ENCODE assay signal across 19 cellular contexts in the genomic region with DNA sequence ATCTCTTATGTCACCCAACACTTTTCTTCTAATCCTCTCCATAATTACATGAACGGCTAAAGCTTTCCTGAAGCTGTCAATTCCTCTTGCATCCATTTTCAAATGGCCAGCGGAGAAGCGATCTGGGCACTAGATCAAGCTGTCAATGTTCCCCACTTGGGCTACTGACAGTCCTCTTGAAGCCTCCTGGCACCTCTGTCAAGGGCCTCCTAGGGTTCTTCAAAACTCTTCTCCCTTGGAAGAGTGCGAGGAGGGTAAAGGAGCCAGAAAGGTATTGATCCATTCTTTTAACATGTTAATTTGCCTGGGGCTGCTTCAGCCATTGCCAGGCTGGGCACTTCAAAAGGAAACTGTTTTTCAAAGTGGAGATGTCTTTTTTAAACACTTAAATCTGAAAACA. TPM values are rescaled to one million over a fixed set of nuclear protein-coding genes. Genes with fewer than 3 reads are reported as not detected.
DNase-seq lines count a peak whose midpoint lies in the region; ATAC-seq and TF ChIP-seq lines count a peak whose summit lies in the region.
"Had no signal": no experiment of that assay in that cellular context is flagged by ENCODE, and none has a peak within 500 bp of the region (broad histone marks: within the 10 kb centered on the region; RNA-seq: fewer than 3 reads in every experiment).

No MANE protein-coding gene starts in this region.

- 73% methylated on average over 4 of the region's 4 CpGs for WGBS in mesenchymal stem cell

- no peak overlapping the region for H4K91ac ChIP-seq in mesenchymal stem cell (ENCODE audit: low read length)

- H3K4me2 ChIP-seq in OCI-LY3 (ENCODE audit: low read length) = peak overlapping the region; percentile 54
- no peak overlapping the region for H3K4me2 ChIP-seq in mesenchymal stem cell (ENCODE audit: low read length, poor library complexity, severe bottlenecking)

- H2AK5ac ChIP-seq in mesenchymal stem cell (ENCODE audit: low read length, severe bottlenecking) = peak overlapping the region; percentile 79

- peak overlapping the region; percentile 24; the same call in 1 of the 2 replicates for H3K4me3 ChIP-seq in OCI-LY3 (ENCODE audit: low read length)
- H3K4me3 ChIP-seq in mesenchymal stem cell (ENCODE audit: insufficient read depth in 1 of 2, low read depth in 1 of 2, low read length in 2 of 2) = no peak overlapping the region
- H3K4me3 ChIP-seq in Peyer's patch = no peak overlapping the region
- H3K4me3 ChIP-seq in dorsolateral prefrontal cortex = peak overlapping the region in 4 of 59 donors; percentile 7 to 33 (median 12)
- H3K4me3 ChIP-seq: adrenal gland, cardiac muscle cell, esophagus muscularis mucosa, left ventricle myocardium inferior, ovary, uterus had no signal

- no peak overlapping the region for H2BK12ac ChIP-seq in mesenchymal stem cell (ENCODE audit: low read length in 2 of 2)

- no peak overlapping the region for H3K18ac ChIP-seq in mesenchymal stem cell (ENCODE audit: low read depth in 1 of 2, low read length in 2 of 2)

- H3K14ac ChIP-seq in mesenchymal stem cell (ENCODE audit: low read length in 2 of 2) = no peak overlapping the region

- H4K8ac ChIP-seq in mesenchymal stem cell (ENCODE audit: low read length) = no peak overlapping the region

- H3K27me3 ChIP-seq in OCI-LY3 (ENCODE audit: low read depth, low read length) (no peaks in the 10 kb centered on the region), mesenchymal stem cell (ENCODE audit: control insufficient read depth in 1 of 2, insufficient read depth in 1 of 2, low read length in 2 of 2) (no peaks in the 10 kb centered on the region), Peyer's patch (no peaks in the 10 kb centered on the region), dorsolateral prefrontal cortex (no peaks in the 10 kb centered on the region)
- H3K27me3 ChIP-seq: cardiac muscle cell, esophagus muscularis mucosa, ovary, uterus had no signal

- H3K79me2 ChIP-seq in OCI-LY3 (ENCODE audit: low read length) = no peaks in the 10 kb centered on the region

- H3K9me3 ChIP-seq in OCI-LY3 (ENCODE audit: insufficient read depth, low read length) (no peaks in the 10 kb centered on the region), mesenchymal stem cell (ENCODE audit: control insufficient read depth, low read length) (no peaks in the 10 kb centered on the region), Peyer's patch (no peaks in the 10 kb centered on the region)
- H3K9me3 ChIP-seq: adrenal gland, esophagus muscularis mucosa, left ventricle myocardium inferior, ovary, uterus had no signal

- peaks cover 20% of the 10 kb centered on the region for H3K79me1 ChIP-seq in mesenchymal stem cell (replicated peaks; ENCODE audit: low read length, poor library complexity, severe bottlenecking)

- no peaks in the 10 kb centered on the region for H4K20me1 ChIP-seq in OCI-LY3 (ENCODE audit: insufficient read depth, low read length)

- H3K9ac ChIP-seq in OCI-LY3 (ENCODE audit: low read length) (no peak overlapping the region), mesenchymal stem cell (ENCODE audit: low read length) (no peak overlapping the region)

- peaks cover 61% of the 10 kb centered on the region for H3K4me1 ChIP-seq in OCI-LY3 (ENCODE audit: low read length)
- H3K4me1 ChIP-seq in mesenchymal stem cell (ENCODE audit: control insufficient read depth, insufficient read depth, low read depth, low read length) = peaks cover 9% of the 10 kb centered on the region
- H3K4me1 ChIP-seq in Peyer's patch = peaks cover 0 to 3% (median 0%) of the 10 kb centered on the region in 4 donors
- H3K4me1 ChIP-seq: adrenal gland had no signal

- ATAC-seq in HG03565 (IDR thresholded peaks at IDR 0.05; ENCODE audit: unreplicated experiment) = no peak
- ATAC-seq in HG03432 (IDR thresholded peaks at IDR 0.05; ENCODE audit: unreplicated experiment) = no peak

- H3K23ac ChIP-seq in mesenchymal stem cell (ENCODE audit: low read length in 2 of 2) = no peak overlapping the region

- H3K27ac ChIP-seq in OCI-LY3 (ENCODE audit: low read length) (peak overlapping the region; percentile 43), mesenchymal stem cell (ENCODE audit: low read length, poor library complexity, severe bottlenecking) (no peak overlapping the region), Peyer's patch (no peak overlapping the region), dorsolateral prefrontal cortex (peak overlapping the region in 3 of 59 donors; percentile 10 to 40 (median 13))
- H3K27ac ChIP-seq: adrenal gland, cardiac muscle cell, esophagus muscularis mucosa, left ventricle myocardium inferior, ovary, uterus had no signal

- no peak for TF ChIP-seq POLR2A in Peyer's patch (IDR thresholded peaks at IDR 0.05)

- H2BK15ac ChIP-seq in mesenchymal stem cell (ENCODE audit: low read depth, poor library complexity, severe bottlenecking) = peak overlapping the region; percentile 82

- no peak overlapping the region for H2BK120ac ChIP-seq in mesenchymal stem cell (ENCODE audit: low read depth, low read length)

- intact Hi-C loops in dorsolateral prefrontal cortex (cut with DNase I) = no loop called here

- no peak overlapping the region for H3K4ac ChIP-seq in mesenchymal stem cell (ENCODE audit: low read depth in 1 of 2, low read length in 2 of 2)

- in situ Hi-C loops in G401 (cut with HindIII; ENCODE audit: low sequenced_read_pairs) = no loop called here

- H3K36me3 ChIP-seq in OCI-LY3 (replicated peaks; ENCODE audit: low read depth, low read length) = no peaks in the 10 kb centered on the region
- peaks cover 4 to 5% of the 10 kb centered on the region in 2 experiments for H3K36me3 ChIP-seq in mesenchymal stem cell (ENCODE audit: control insufficient read depth in 1 of 2, insufficient read depth in 2 of 2, low read depth in 1 of 2, low read length in 2 of 2)
- H3K36me3 ChIP-seq in Peyer's patch = no peaks in the 10 kb centered on the region
- H3K36me3 ChIP-seq: adrenal gland, cardiac muscle cell, esophagus muscularis mucosa, left ventricle myocardium inferior, ovary, uterus had no signal

- H2BK5ac ChIP-seq in mesenchymal stem cell (ENCODE audit: low read depth, low read length, poor library complexity, severe bottlenecking) = no peak overlapping the region

- DNase-seq in G401 (ENCODE audit: low spot score) (peak; percentile 39), NCI-H1105 (lab: John Stamatoyannopoulos, UW) (peak; percentile 48), mesenchymal stem cell (no peak), Peyer's patch (no peak), dorsolateral prefrontal cortex (no peak)
- DNase-seq: adrenal gland; DND-41; left ventricle myocardium inferior; MV-4-11; NCI-H226; OCI-M1; ovary; stimulated activated CD4-positive, alpha-beta T cell treated with anti-CD3 and anti-CD28 coated beads, Interleukin-2, amount 100 ng/mL, for 24 hours; uterus had no signal

- TF ChIP-seq CTCF in OCI-LY3 (IDR thresholded peaks at IDR 0.05; ENCODE audit: low read depth, low read length) (no peak), Peyer's patch (IDR thresholded peaks at IDR 0.05) (no peak), dorsolateral prefrontal cortex (IDR thresholded peaks at IDR 0.05 in 54 of 56, conservative IDR thresholded peaks at IDR 0.05 in 2 of 56; ENCODE audit: low read depth in 1 of 56, partially characterized antibody in 56 of 56) (no peak)

- H2AFZ ChIP-seq in OCI-LY3 (ENCODE audit: low read depth, low read length) = no peak overlapping the region
- no peak overlapping the region for H2AFZ ChIP-seq in mesenchymal stem cell (ENCODE audit: low read depth, low read length)

RNA-seq across cellular contexts. Expression of gene EPHA4, which starts 19.8 kb away (rescaled TPM):
- total RNA-seq in G401 (2014; rRNA removed; shearing (Covaris generic)) = not detected in 2 replicates
- polyA plus RNA-seq in mesenchymal stem cell (2013, experiment 1 of 2) = 4.7 TPM
- polyA plus RNA-seq in mesenchymal stem cell (2013, experiment 2 of 2) = 3.4 TPM
- 10 to 100 TPM in 3 of 4 donors, 1 to 10 TPM in 1; 3.5 to 16.5 (median 12.4) TPM for total RNA-seq in Peyer's patch
- total RNA-seq in dorsolateral prefrontal cortex = 100 to 1,000 TPM in 117 of 120 experiments, 10 to 100 TPM in 3; 61.1 to 341 (median 199) TPM

Comparison
In these comparisons a context has a peak if more than half of its experiments do, and no peak if none do; other contexts are left out.
1. DNase-seq: peak in G401 (single experiment) and NCI-H1105 (single experiment); none in mesenchymal stem cell (single experiment), Peyer's patch (0 of 3) and dorsolateral prefrontal cortex (0 of 10).